ENCODE assay signal across 1 cellular context in the genomic region with DNA sequence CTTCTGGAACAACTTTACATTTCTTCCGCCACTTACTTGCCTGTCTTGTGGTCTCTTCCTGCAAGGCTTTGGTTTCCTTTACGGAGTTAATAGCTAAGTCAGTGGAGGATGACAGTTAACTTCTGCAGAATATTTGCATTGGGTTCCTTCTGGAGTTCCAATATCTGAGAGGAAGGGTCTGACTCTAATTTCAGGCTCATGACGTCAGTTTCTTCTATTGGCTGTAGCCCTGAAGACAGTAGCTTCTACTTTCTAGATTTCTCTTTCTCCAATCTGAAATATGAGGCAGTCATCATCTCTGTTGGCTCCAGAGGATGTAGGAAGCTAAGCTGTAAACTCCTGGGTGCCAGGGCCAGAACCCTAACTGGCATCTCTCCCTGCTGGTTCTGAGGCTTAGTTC.
TF ChIP-seq lines count a peak whose summit lies in the region.

No MANE protein-coding gene starts in this region.

TF ChIP-seq in HepG2, 621 proteins besides CTCF, POLR2A, EP300 and RAD21 (continued from another document):
- peak; percentile 65 for TF ChIP-seq CREB1 (IDR thresholded peaks at IDR 0.05)
- TF ChIP-seq CREB1 (CRISPR knock-in tag; IDR thresholded peaks at IDR 0.05) = no peak
